ENCODE assay signal across 1 cellular context in the genomic region with DNA sequence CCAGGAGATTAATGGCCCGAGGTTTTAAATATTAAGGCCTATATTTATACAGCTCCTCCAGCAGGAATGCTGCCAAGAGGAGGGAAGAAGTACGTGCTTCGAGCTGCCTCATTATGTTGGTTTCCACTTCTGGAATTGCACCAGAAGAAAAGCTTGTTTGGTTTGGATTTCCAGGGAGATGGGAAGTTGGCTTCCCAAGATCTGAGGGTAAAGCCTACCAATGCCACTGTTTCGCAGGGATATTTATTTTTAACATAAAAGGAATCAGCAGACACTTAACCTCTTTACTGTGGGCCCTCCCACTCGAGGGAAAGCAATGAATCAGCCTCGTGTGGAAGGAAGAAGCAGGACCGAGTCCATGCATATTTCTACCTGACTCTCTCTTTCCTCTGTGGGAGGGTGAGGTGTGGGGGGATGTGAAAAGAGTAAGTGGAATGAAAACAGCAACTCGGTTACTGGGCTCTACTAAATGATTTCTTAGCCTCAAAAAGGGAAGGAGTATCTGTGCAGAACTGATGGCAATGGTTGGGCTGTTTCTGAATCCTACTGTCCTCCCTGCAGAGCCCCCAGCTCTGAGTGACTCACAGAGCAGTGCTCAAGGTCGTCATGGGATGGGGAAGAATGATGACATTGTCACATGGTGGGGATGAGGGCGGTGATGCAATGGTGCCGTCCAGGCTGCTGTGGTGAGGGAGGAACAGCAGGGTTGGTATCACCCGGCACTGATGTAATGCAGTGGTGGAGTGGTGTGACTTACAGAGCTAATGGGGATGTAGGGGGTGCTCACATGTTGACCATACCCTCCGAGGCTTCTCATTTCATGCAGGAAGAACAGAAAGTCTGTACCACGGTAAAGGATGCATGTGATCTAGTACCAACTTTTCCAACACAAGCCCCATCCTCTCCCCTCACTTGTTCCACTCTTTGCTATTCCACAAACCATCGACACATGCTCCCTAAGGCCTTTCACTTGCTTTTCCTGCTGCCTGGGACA.
TF ChIP-seq lines count a peak whose summit lies in the region.

No MANE protein-coding gene starts in this region.

TF ChIP-seq in GM23338, 12 proteins besides CTCF, POLR2A, EP300 and RAD21 (continued from another document):
- TF ChIP-seq, protein P1, sequence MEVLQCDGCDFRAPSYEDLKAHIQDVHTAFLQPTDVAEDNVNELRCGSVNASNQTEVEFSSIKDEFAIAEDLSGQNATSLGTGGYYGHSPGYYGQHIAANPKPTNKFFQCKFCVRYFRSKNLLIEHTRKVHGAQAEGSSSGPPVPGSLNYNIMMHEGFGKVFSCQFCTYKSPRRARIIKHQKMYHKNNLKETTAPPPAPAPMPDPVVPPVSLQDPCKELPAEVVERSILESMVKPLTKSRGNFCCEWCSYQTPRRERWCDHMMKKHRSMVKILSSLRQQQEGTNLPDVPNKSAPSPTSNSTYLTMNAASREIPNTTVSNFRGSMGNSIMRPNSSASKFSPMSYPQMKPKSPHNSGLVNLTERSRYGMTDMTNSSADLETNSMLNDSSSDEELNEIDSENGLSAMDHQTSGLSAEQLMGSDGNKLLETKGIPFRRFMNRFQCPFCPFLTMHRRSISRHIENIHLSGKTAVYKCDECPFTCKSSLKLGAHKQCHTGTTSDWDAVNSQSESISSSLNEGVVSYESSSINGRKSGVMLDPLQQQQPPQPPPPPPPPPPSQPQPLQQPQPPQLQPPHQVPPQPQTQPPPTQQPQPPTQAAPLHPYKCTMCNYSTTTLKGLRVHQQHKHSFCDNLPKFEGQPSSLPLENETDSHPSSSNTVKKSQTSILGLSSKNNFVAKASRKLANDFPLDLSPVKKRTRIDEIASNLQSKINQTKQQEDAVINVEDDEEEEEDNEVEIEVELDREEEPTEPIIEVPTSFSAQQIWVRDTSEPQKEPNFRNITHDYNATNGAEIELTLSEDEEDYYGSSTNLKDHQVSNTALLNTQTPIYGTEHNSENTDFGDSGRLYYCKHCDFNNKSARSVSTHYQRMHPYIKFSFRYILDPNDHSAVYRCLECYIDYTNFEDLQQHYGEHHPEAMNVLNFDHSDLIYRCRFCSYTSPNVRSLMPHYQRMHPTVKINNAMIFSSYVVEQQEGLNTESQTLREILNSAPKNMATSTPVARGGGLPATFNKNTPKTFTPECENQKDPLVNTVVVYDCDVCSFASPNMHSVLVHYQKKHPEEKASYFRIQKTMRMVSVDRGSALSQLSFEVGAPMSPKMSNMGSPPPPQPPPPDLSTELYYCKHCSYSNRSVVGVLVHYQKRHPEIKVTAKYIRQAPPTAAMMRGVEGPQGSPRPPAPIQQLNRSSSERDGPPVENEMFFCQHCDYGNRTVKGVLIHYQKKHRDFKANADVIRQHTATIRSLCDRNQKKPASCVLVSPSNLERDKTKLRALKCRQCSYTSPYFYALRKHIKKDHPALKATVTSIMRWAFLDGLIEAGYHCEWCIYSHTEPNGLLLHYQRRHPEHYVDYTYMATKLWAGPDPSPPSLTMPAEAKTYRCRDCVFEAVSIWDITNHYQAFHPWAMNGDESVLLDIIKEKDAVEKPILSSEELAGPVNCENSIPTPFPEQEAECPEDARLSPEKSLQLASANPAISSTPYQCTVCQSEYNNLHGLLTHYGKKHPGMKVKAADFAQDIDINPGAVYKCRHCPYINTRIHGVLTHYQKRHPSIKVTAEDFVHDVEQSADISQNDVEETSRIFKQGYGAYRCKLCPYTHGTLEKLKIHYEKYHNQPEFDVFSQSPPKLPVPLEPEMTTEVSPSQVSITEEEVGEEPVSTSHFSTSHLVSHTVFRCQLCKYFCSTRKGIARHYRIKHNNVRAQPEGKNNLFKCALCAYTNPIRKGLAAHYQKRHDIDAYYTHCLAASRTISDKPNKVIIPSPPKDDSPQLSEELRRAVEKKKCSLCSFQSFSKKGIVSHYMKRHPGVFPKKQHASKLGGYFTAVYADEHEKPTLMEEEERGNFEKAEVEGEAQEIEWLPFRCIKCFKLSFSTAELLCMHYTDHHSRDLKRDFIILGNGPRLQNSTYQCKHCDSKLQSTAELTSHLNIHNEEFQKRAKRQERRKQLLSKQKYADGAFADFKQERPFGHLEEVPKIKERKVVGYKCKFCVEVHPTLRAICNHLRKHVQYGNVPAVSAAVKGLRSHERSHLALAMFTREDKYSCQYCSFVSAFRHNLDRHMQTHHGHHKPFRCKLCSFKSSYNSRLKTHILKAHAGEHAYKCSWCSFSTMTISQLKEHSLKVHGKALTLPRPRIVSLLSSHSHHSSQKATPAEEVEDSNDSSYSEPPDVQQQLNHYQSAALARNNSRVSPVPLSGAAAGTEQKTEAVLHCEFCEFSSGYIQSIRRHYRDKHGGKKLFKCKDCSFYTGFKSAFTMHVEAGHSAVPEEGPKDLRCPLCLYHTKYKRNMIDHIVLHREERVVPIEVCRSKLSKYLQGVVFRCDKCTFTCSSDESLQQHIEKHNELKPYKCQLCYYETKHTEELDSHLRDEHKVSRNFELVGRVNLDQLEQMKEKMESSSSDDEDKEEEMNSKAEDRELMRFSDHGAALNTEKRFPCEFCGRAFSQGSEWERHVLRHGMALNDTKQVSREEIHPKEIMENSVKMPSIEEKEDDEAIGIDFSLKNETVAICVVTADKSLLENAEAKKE (CRISPR knock-in tag; IDR thresholded peaks at IDR 0.05) = no peak
- no peak for TF ChIP-seq CREB1 (CRISPR knock-in tag; IDR thresholded peaks at IDR 0.05; ENCODE audit: low read depth)
- no peak for TF ChIP-seq NANOG (IDR thresholded peaks at IDR 0.05; ENCODE audit: borderline replicate concordance)
- no peak for TF ChIP-seq EZH2 (IDR thresholded peaks at IDR 0.05; ENCODE audit: low read depth, unreplicated experiment)
- no peak for TF ChIP-seq STAT1 (IDR thresholded peaks at IDR 0.05; ENCODE audit: unreplicated experiment)
- TF ChIP-seq JUNB (IDR thresholded peaks at IDR 0.05; ENCODE audit: unreplicated experiment) = no peak
